20 cellular contexts compared by ENCODE assay signal in the genomic region with DNA sequence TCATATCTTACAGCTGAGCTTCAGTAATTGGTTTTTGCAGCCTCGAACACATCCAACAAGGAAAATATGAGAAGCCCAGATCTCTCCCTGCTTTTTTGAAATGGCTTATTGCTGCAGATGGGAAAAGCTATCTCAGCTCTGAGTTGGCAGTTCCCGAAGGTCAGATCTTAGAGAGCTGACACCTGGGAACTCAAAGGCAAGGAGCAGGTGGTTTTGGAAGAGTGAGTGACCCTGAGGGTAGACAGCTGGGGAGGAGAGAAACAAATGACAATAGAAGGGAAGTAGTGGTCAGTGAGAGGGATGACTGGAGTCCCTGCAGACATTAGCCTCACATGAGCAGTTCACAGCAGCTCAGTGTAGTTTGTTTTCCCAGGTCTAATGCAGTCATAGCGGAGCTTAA.
"Had no signal": no experiment of that assay in that cellular context is flagged by ENCODE, and none has a peak within 500 bp of the region (broad histone marks: within the 10 kb centered on the region; RNA-seq: fewer than 3 reads in every experiment).

No MANE protein-coding gene starts in this region.

- H3K4me1 ChIP-seq: gastrocnemius medialis, heart left ventricle, lower lobe of right lung, parathyroid adenoma, transverse colon had no signal

- H3K27me3 ChIP-seq: gastrocnemius medialis, heart left ventricle, transverse colon had no signal

- H3K4me3 ChIP-seq: gastrocnemius medialis, heart left ventricle, lower lobe of right lung, skin epidermis, transverse colon had no signal

- ATAC-seq: activated naive CD8-positive, alpha-beta T cell treated with anti-CD3 and anti-CD28 coated beads, Interleukin-2, amount 50 U/mL, for 24 hours; gastrocnemius medialis; heart left ventricle; left cardiac atrium; lower lobe of right lung had no signal

- H2AFZ ChIP-seq: parathyroid adenoma had no signal

- H3K9ac ChIP-seq: parathyroid adenoma had no signal

- FAIRE-seq: bronchial epithelial cell had no signal

- H3K79me2 ChIP-seq: parathyroid adenoma had no signal

- H3K36me3 ChIP-seq: gastrocnemius medialis, heart left ventricle, lower lobe of right lung, transverse colon had no signal

- H3K27ac ChIP-seq: gastrocnemius medialis, heart left ventricle, lower lobe of right lung, parathyroid adenoma, skin epidermis, transverse colon had no signal

- H3K9me3 ChIP-seq: gastrocnemius medialis, heart left ventricle, lower lobe of right lung, transverse colon had no signal

- DNase-seq: activated CD4-positive, alpha-beta T cell treated with anti-CD3 and anti-CD28 coated beads for 1 hour; activated CD4-positive, alpha-beta T cell treated with anti-CD3 and anti-CD28 coated beads, Interleukin-2, amount 50 U/mL, for 4 hours; activated naive CD4-positive, alpha-beta T cell treated with anti-CD3 and anti-CD28 coated beads for 36 hours; activated naive CD8-positive, alpha-beta T cell treated with anti-CD3 and anti-CD28 coated beads, Interleukin-2, amount 50 U/mL, for 24 hours; aorta; dermis blood vessel endothelial cell; endodermal cell; gastrocnemius medialis; heart left ventricle; immature natural killer cell; left cardiac atrium; lower lobe of right lung; stimulated activated CD4-positive, alpha-beta T cell treated with anti-CD3 and anti-CD28 coated beads, Interleukin-15, amount 100 ng/mL, for 24 hours; stimulated activated CD4-positive, alpha-beta T cell treated with anti-CD3 and anti-CD28 coated beads, Interleukin-4, amount 100 ng/mL, for 1 hour; stimulated activated naive CD4-positive, alpha-beta T cell; T-helper 9 cell; transverse colon had no signal
